Comparison of ENCODE assay signal across 15 cellular contexts in the genomic region with DNA sequence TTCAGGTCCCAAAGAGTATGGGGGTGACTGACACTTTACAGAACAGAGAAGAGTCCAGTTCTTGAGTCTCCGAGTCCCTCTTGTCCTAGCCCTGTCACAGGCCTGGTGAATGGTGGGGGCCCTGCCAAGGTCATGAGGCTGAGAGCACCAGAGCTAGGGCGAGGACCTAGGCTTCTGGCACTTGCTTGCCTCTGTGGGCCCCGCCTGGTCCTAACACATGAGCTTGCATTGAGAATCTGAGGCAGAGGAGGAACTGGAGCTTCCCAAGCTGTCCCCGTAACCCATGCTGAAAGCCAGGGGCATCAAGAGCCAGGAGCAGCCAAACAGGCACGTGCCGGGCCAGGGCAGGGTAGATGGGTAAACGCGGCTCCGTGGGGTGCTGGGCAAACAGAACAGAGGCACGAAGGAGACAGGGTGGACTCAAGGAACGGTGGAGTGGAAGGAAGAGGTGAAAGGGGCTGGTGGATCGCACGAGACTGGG. TPM values are rescaled to one million over a fixed set of nuclear protein-coding genes. Genes with fewer than 3 reads are reported as not detected.
DNase-seq lines count a peak whose midpoint lies in the region; ATAC-seq and TF ChIP-seq lines count a peak whose summit lies in the region.
"Had no signal": no experiment of that assay in that cellular context is flagged by ENCODE, and none has a peak within 500 bp of the region (broad histone marks: within the 10 kb centered on the region; RNA-seq: fewer than 3 reads in every experiment).

No MANE protein-coding gene starts in this region.

- peaks cover 50% of the 10 kb centered on the region for H4K20me1 ChIP-seq in BLaER1

- H3K79me1 ChIP-seq in mesenchymal stem cell (replicated peaks; ENCODE audit: low read length, poor library complexity, severe bottlenecking) = peaks cover 56% of the 10 kb centered on the region

- H3K36me3 ChIP-seq in BLaER1 (peaks cover 100% of the 10 kb centered on the region), mesenchymal stem cell (ENCODE audit: control insufficient read depth in 1 of 2, insufficient read depth in 2 of 2, low read depth in 1 of 2, low read length in 2 of 2) (peaks cover 85 to 99% of the 10 kb centered on the region in 2 experiments), MG63 (peaks cover 94% of the 10 kb centered on the region)

- no peak overlapping the region for H2AFZ ChIP-seq in mesenchymal stem cell (ENCODE audit: low read depth, low read length)

- H3K9ac ChIP-seq in BLaER1 (0 out of 2 replicates have a peak overlapping the region, but pooled peaks have one; percentile 12), mesenchymal stem cell (ENCODE audit: low read length) (peak overlapping the region; percentile 31)

- H3K27ac ChIP-seq in BLaER1 (no peak overlapping the region), mesenchymal stem cell (ENCODE audit: low read length, poor library complexity, severe bottlenecking) (no peak overlapping the region)
- no peak overlapping the region for H3K27ac ChIP-seq in CD4-positive, alpha-beta T cell (ENCODE audit: low read depth, low read length)

- CTCF ChIA-PET in CD4-positive, alpha-beta T cell (lab: Charles Lee) = interaction anchor here (0.6 to 1.6 kb wide), 2 partner anchors 39 to 188 kb away, joined by 3 to 4 read pairs; no protein-coding TSS in a partner anchor

- no peak overlapping the region for H3K14ac ChIP-seq in mesenchymal stem cell (ENCODE audit: low read length in 2 of 2)

- H3K9me3 Mint-ChIP-seq in CD4-positive, alpha-beta T cell = no peaks in the 10 kb centered on the region
- H3K9me3 Mint-ChIP-seq in activated naive CD8-positive, alpha-beta T cell treated with anti-CD3 and anti-CD28 coated beads for 36 hours = no peaks in the 10 kb centered on the region

- TF ChIP-seq CTCF in CD4-positive, alpha-beta T cell (IDR thresholded peaks at IDR 0.05) = no peak

- no peak overlapping the region for H2BK120ac ChIP-seq in mesenchymal stem cell (ENCODE audit: low read depth, low read length)

- WGBS in mesenchymal stem cell = 97% methylated on average over 13 of the region's 13 CpGs

- H3K4me1 ChIP-seq in BLaER1 = peaks cover 3% of the 10 kb centered on the region
- peaks cover 27% of the 10 kb centered on the region for H3K4me1 ChIP-seq in mesenchymal stem cell (ENCODE audit: control insufficient read depth, insufficient read depth, low read depth, low read length)

- no peak for DNase-seq in CD4-positive, alpha-beta T cell
- DNase-seq in activated naive CD8-positive, alpha-beta T cell treated with anti-CD3 and anti-CD28 coated beads for 36 hours = no peak
- no peak for DNase-seq in mesenchymal stem cell
- no peak for DNase-seq in MG63
- DNase-seq: activated CD4-positive, alpha-beta T cell treated with anti-CD3 and anti-CD28 coated beads for 1 hour; amniotic stem cell; DMS153; NCI-H2029; NCI-H510A; SIG-M5; small intestine; transverse colon had no signal

- H2BK5ac ChIP-seq in mesenchymal stem cell (ENCODE audit: low read depth, low read length, poor library complexity, severe bottlenecking) = no peak overlapping the region

- no peak overlapping the region for H3K23ac ChIP-seq in mesenchymal stem cell (ENCODE audit: low read length in 2 of 2)

- H3K4me2 ChIP-seq in BLaER1 (no peak overlapping the region), mesenchymal stem cell (ENCODE audit: low read length, poor library complexity, severe bottlenecking) (no peak overlapping the region)

- H3K27me3 ChIP-seq in BLaER1 = no peaks in the 10 kb centered on the region
- H3K27me3 ChIP-seq in CD4-positive, alpha-beta T cell (ENCODE audit: control insufficient read depth, insufficient read depth, low read length) = no peaks in the 10 kb centered on the region
- no peaks in the 10 kb centered on the region for H3K27me3 ChIP-seq in mesenchymal stem cell (ENCODE audit: control insufficient read depth in 1 of 2, insufficient read depth in 1 of 2, low read length in 2 of 2)
- no peaks in the 10 kb centered on the region for H3K27me3 ChIP-seq in MG63
- H3K27me3 ChIP-seq: transverse colon had no signal

- H4K8ac ChIP-seq in mesenchymal stem cell (ENCODE audit: low read length) = no peak overlapping the region

- POLR2A ChIA-PET in CD4-positive, alpha-beta T cell (lab: Charles Lee) = interaction anchor here (1.0 kb wide), 1 partner anchor 195 kb away, joined by 3 read pairs; the partner anchor contains the start of gene UBE2B

- H2AK5ac ChIP-seq in mesenchymal stem cell (ENCODE audit: low read length, severe bottlenecking) = no peak overlapping the region

- H3K27ac Mint-ChIP-seq in CD4-positive, alpha-beta T cell = peak overlapping the region; percentile 30
- H3K27ac Mint-ChIP-seq in activated naive CD8-positive, alpha-beta T cell treated with anti-CD3 and anti-CD28 coated beads for 36 hours = peak overlapping the region; percentile 49

- H4K91ac ChIP-seq in mesenchymal stem cell (ENCODE audit: low read length) = no peak overlapping the region

- no peak overlapping the region for H3K4me3 ChIP-seq in BLaER1
- H3K4me3 ChIP-seq in mesenchymal stem cell (ENCODE audit: insufficient read depth in 1 of 2, low read depth in 1 of 2, low read length in 2 of 2) = no peak overlapping the region
- no peak overlapping the region for H3K4me3 ChIP-seq in MG63
- H3K4me3 ChIP-seq: transverse colon had no signal

- H2BK15ac ChIP-seq in mesenchymal stem cell (ENCODE audit: low read depth, poor library complexity, severe bottlenecking) = no peak overlapping the region

- H3K4me1 Mint-ChIP-seq in CD4-positive, alpha-beta T cell (ENCODE audit: low read depth) = peaks cover 5% of the 10 kb centered on the region
- H3K4me1 Mint-ChIP-seq in activated naive CD8-positive, alpha-beta T cell treated with anti-CD3 and anti-CD28 coated beads for 36 hours = peaks cover 9% of the 10 kb centered on the region

- no peaks in the 10 kb centered on the region for H3K27me3 Mint-ChIP-seq in CD4-positive, alpha-beta T cell
- no peaks in the 10 kb centered on the region for H3K27me3 Mint-ChIP-seq in activated naive CD8-positive, alpha-beta T cell treated with anti-CD3 and anti-CD28 coated beads for 36 hours

- no peaks in the 10 kb centered on the region for H3K9me3 ChIP-seq in BLaER1
- H3K9me3 ChIP-seq in CD4-positive, alpha-beta T cell (ENCODE audit: control insufficient read depth, low read length) = no peaks in the 10 kb centered on the region
- H3K9me3 ChIP-seq in mesenchymal stem cell (ENCODE audit: control insufficient read depth, low read length) = no peaks in the 10 kb centered on the region
- H3K9me3 ChIP-seq in MG63 = no peaks in the 10 kb centered on the region
- H3K9me3 ChIP-seq: transverse colon had no signal

- intact Hi-C loops in CD4-positive, alpha-beta T cell (cut with DNase I, micrococcal nuclease) = no loop called here

- ATAC-seq in CD4-positive, alpha-beta T cell (ENCODE audit: poor library complexity) = no peak
- ATAC-seq in HG03571 (IDR thresholded peaks at IDR 0.05; ENCODE audit: unreplicated experiment) = no peak
- ATAC-seq in GM21381 (IDR thresholded peaks at IDR 0.05; ENCODE audit: unreplicated experiment) = no peak

- no peak overlapping the region for H3K4me3 Mint-ChIP-seq in CD4-positive, alpha-beta T cell
- no peak overlapping the region for H3K4me3 Mint-ChIP-seq in activated naive CD8-positive, alpha-beta T cell treated with anti-CD3 and anti-CD28 coated beads for 36 hours

- no peak overlapping the region for H3K4ac ChIP-seq in mesenchymal stem cell (ENCODE audit: low read depth in 1 of 2, low read length in 2 of 2)

- H2BK12ac ChIP-seq in mesenchymal stem cell (ENCODE audit: low read length in 2 of 2) = no peak overlapping the region

- H3K36me3 Mint-ChIP-seq in CD4-positive, alpha-beta T cell (ENCODE audit: low read depth) = peaks cover 94% of the 10 kb centered on the region
- peaks cover 11% of the 10 kb centered on the region for H3K36me3 Mint-ChIP-seq in activated naive CD8-positive, alpha-beta T cell treated with anti-CD3 and anti-CD28 coated beads for 36 hours

- no peak overlapping the region for H3K18ac ChIP-seq in mesenchymal stem cell (ENCODE audit: low read depth in 1 of 2, low read length in 2 of 2)

RNA-seq across cellular contexts. Expression of gene JADE2, which starts 41.3 kb away (rescaled TPM):
- 100 to 1,000 TPM; 120 to 124 TPM for total RNA-seq in CD4-positive, alpha-beta T cell
- 10 to 100 TPM; 80.2 to 80.3 TPM for total RNA-seq in activated naive CD8-positive, alpha-beta T cell treated with anti-CD3 and anti-CD28 coated beads for 36 hours
- polyA plus RNA-seq in mesenchymal stem cell (2013, experiment 1 of 2) = 19.8 TPM
- polyA plus RNA-seq in mesenchymal stem cell (2013, experiment 2 of 2) = 17.8 TPM
- total RNA-seq in MG63 (2014; rRNA removed; shearing (Covaris generic); ENCODE audit: low replicate concordance) = 42.0 and 47.4 TPM in 2 replicates
